10 cellular contexts compared by ENCODE assay signal in the genomic region with DNA sequence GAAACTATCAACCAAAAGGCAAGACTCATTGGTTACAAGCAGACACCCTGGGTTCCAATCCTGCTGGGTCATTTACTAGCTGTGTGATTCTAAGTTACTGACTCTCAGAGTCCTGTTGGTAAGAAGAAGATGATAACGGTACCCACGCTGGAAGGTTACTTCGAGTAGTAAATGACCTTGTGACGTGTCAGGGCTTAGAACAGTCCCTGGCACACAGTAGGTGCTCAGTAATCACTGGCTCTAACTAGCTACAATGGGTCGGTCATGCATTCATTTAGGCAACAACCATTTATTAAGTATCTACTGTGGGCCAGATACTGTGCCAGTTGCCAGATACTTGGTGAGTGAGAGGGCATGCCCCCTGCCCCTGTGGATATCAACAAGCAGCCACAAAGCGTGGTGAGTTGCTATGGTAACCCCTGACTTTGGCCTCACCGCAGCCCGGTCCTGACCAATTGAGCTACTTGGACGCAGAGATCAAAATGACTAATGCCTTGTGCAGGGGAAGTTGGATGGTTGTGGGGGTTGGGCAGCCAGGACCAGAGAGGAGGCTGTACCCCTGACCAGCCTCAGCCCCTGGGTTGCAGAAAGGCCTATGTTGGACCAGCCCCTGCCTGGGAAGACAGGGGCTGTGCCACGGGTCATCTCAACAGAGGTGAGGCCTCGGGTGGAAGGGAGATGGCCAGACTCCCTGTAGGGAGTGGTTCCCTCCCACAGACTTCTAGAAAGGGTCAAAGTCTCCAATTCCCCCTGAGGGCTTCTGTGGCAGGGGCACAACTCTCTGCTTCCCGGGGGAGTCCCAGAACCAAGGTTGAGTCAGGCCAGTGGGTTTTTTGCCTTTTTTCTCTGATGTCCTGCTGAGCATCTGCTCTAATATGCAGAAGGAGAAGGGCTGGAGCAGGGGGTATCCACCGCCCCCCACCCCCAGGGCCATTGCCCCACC. TPM values are rescaled to one million over a fixed set of nuclear protein-coding genes. Genes with fewer than 3 reads are reported as not detected.
DNase-seq lines count a peak whose midpoint lies in the region; ATAC-seq and TF ChIP-seq lines count a peak whose summit lies in the region.
"Had no signal": no experiment of that assay in that cellular context is flagged by ENCODE, and none has a peak within 500 bp of the region (broad histone marks: within the 10 kb centered on the region; RNA-seq: fewer than 3 reads in every experiment).

No MANE protein-coding gene starts in this region.

- peaks cover 5% of the 10 kb centered on the region; the same call in 1 of the 2 replicates for H3K9me3 ChIP-seq in BLaER1

- no peaks in the 10 kb centered on the region for H4K20me1 ChIP-seq in BLaER1

- in situ Hi-C loops in brain microvascular endothelial cell (cut with HindIII; ENCODE audit: low pct_ligation_motif_present, low sequenced_read_pairs) = no loop called here

- H3K27ac ChIP-seq in BLaER1 (no peak overlapping the region), brain microvascular endothelial cell (peak overlapping the region; percentile 99)

- H3K4me3 ChIP-seq in BLaER1 = no peak overlapping the region
- no peak overlapping the region for H3K4me3 ChIP-seq in brain microvascular endothelial cell (ENCODE audit: low read depth, low read length)
- H3K4me3 ChIP-seq: lung had no signal

- H3K9ac ChIP-seq in BLaER1 = no peak overlapping the region

- peak overlapping the region; percentile 13 for H3K4me2 ChIP-seq in BLaER1

- no peaks in the 10 kb centered on the region for H3K27me3 ChIP-seq in BLaER1
- H3K27me3 ChIP-seq in brain microvascular endothelial cell (replicated peaks) = no peaks in the 10 kb centered on the region

- peaks cover 60% of the 10 kb centered on the region for H3K4me1 ChIP-seq in BLaER1

- no peak for TF ChIP-seq CTCF in brain microvascular endothelial cell (IDR thresholded peaks at IDR 0.05; ENCODE audit: low read depth, low read length, missing control alignments)

- DNase-seq in M059J (ENCODE audit: low read depth) (peak; percentile 98), brain microvascular endothelial cell (peak; percentile 93), myocyte (ENCODE audit: low read depth) (peak; percentile 79), DMS 273 treated with DMSO at 0.1 percent for 48 hours (lab: John Stamatoyannopoulos, UW) (no peak)
- no peak for DNase-seq in activated naive CD4-positive, alpha-beta T cell treated with anti-CD3 and anti-CD28 coated beads, Interleukin-2, amount 50 U/mL, for 16 hours

- H3K36me3 ChIP-seq in BLaER1 (no peaks in the 10 kb centered on the region), brain microvascular endothelial cell (replicated peaks) (peaks cover 75% of the 10 kb centered on the region)

- ATAC-seq in GM19455 (IDR thresholded peaks at IDR 0.05; ENCODE audit: unreplicated experiment) (no peak), HG03175 (IDR thresholded peaks at IDR 0.05; ENCODE audit: unreplicated experiment) (no peak)

RNA-seq across cellular contexts. Expression of a gene that starts 16.0 kb away (rescaled TPM):
- total RNA-seq in M059J (2014; rRNA removed; shearing (Covaris generic)) = 47.3 and 51.5 TPM in 2 replicates
- 0.21 TPM in 1 of 2 replicates, not detected in the other for total RNA-seq in myocyte
- polyA plus RNA-seq in myocyte (2012) = 1.0 TPM

RNA-seq across cellular contexts. Expression of a gene that starts 41.9 kb away (rescaled TPM):
- total RNA-seq in M059J (2014; rRNA removed; shearing (Covaris generic)) = not detected in 2 replicates
- total RNA-seq in myocyte = not detected in 2 replicates
- not detected for polyA plus RNA-seq in myocyte (2012)
- total RNA-seq: lung had no signal
- polyA plus RNA-seq: lung, urinary bladder had no signal

Comparison
In these comparisons a context has a peak if more than half of its experiments do, and no peak if none do; other contexts are left out.
1. DNase-seq: peak in M059J (single experiment), brain microvascular endothelial cell (single experiment) and myocyte (single experiment); none in DMS 273 treated with DMSO at 0.1 percent for 48 hours (single experiment) and activated naive CD4-positive, alpha-beta T cell treated with anti-CD3 and anti-CD28 coated beads, Interleukin-2, amount 50 U/mL, for 16 hours (single experiment).
2. RNA of a gene that starts 16.0 kb away (total RNA-seq): 47.3 to 51.5 TPM in M059J; 0.21 TPM in myocyte; every median in the first group is over 10 times any median in the second.